In genomic region chr22:43667658-43668057, GRCh38 we compare ENCODE assay signal across 21 cellular contexts.
DNase-seq lines count a peak whose midpoint lies in the region; ATAC-seq and TF ChIP-seq lines count a peak whose summit lies in the region.
"Had no signal": no experiment of that assay in that cellular context is flagged by ENCODE, and none has a peak within 500 bp of the region (broad histone marks: within the 10 kb centered on the region; RNA-seq: fewer than 3 reads in every experiment).

No MANE protein-coding gene starts in this region.

- DNase-seq in middle frontal gyrus (ENCODE audit: extremely low spot score, low spot score) (peak; percentile 20), occipital lobe (lab: John Stamatoyannopoulos, UW) (peak; percentile 7)
- DNase-seq in activated effector memory CD4-positive, alpha-beta T cell treated with Interleukin-2 at 50 U/mL for 16 hours: no peak
- DNase-seq in naive thymus-derived CD8-positive, alpha-beta T cell: no peak
- DNase-seq: 8988T; ACHN; CD4-positive, CD25-positive, alpha-beta regulatory T cell; CD8-positive, alpha-beta T cell; DMS 273 treated with DMSO at 0.1 percent for 48 hours; DMS79; EL; GDM1; H7; HCEC 1CT had no signal

- H3K27ac ChIP-seq in OCI-LY3 (ENCODE audit: low read length): no peak overlapping the region
- H3K27ac ChIP-seq: A549, BLaER1, C4-2B had no signal

- no peak overlapping the region for H2AFZ ChIP-seq in OCI-LY3 (ENCODE audit: low read depth, low read length)

- peak overlapping the region; percentile 11; the same call in 1 of the 2 replicates for H3K4me2 ChIP-seq in OCI-LY3 (ENCODE audit: low read length)
- H3K4me2 ChIP-seq: A549, BLaER1 had no signal

- H3K27me3 Mint-ChIP-seq in naive thymus-derived CD8-positive, alpha-beta T cell: peaks cover 2 to 8% (median 4%) of the 10 kb centered on the region in 5 donors

- H4K20me1 ChIP-seq in OCI-LY3 (ENCODE audit: insufficient read depth, low read length): no peaks in the 10 kb centered on the region
- H4K20me1 ChIP-seq: BLaER1 had no signal

- POLR2A ChIA-PET in naive thymus-derived CD8-positive, alpha-beta T cell (lab: Charles Lee): no interaction called here

- no peaks in the 10 kb centered on the region for H3K79me2 ChIP-seq in OCI-LY3 (ENCODE audit: low read length)

- H3K27ac Mint-ChIP-seq in naive thymus-derived CD8-positive, alpha-beta T cell: no peak overlapping the region
- H3K27ac Mint-ChIP-seq: B cell; CD4-positive, CD25-positive, alpha-beta regulatory T cell; CD8-positive, alpha-beta T cell had no signal

- H3K4me3 Mint-ChIP-seq in naive thymus-derived CD8-positive, alpha-beta T cell: no peak overlapping the region
- H3K4me3 Mint-ChIP-seq: B cell; CD4-positive, CD25-positive, alpha-beta regulatory T cell; CD8-positive, alpha-beta T cell had no signal

- H3K9me3 ChIP-seq in OCI-LY3 (ENCODE audit: insufficient read depth, low read length): peaks cover 5% of the 10 kb centered on the region; the same call in 1 of the 2 replicates
- H3K9me3 ChIP-seq: A549, BLaER1 had no signal

- H3K4me1 ChIP-seq in OCI-LY3 (ENCODE audit: low read length): peaks cover 14% of the 10 kb centered on the region; the same call in 1 of the 2 replicates
- H3K4me1 ChIP-seq: A549 had no signal

- TF ChIP-seq CTCF in OCI-LY3 (IDR thresholded peaks at IDR 0.05; ENCODE audit: low read depth, low read length): no peak

- H3K27me3 ChIP-seq in OCI-LY3 (ENCODE audit: low read depth, low read length): peaks cover 31% of the 10 kb centered on the region
- H3K27me3 ChIP-seq: BLaER1 had no signal

- H3K9me3 Mint-ChIP-seq in naive thymus-derived CD8-positive, alpha-beta T cell: peaks cover 0 to 3% (median 0%) of the 10 kb centered on the region in 9 donors

- no peak overlapping the region for H3K9ac ChIP-seq in OCI-LY3 (ENCODE audit: low read length)
- H3K9ac ChIP-seq: BLaER1 had no signal

- ATAC-seq in GM21390 (IDR thresholded peaks at IDR 0.05; ENCODE audit: unreplicated experiment): no peak
- ATAC-seq in naive thymus-derived CD8-positive, alpha-beta T cell: no peak
- ATAC-seq: A549; CD8-positive, alpha-beta T cell; GM12878 had no signal

- H3K36me3 Mint-ChIP-seq in naive thymus-derived CD8-positive, alpha-beta T cell: peaks cover 0 to 5% (median 4%) of the 10 kb centered on the region in 3 donors
- H3K36me3 Mint-ChIP-seq: CD4-positive, CD25-positive, alpha-beta regulatory T cell; CD8-positive, alpha-beta T cell had no signal

- H3K4me1 Mint-ChIP-seq in naive thymus-derived CD8-positive, alpha-beta T cell: peaks cover 0 to 2% (median 0%) of the 10 kb centered on the region in 4 donors
- H3K4me1 Mint-ChIP-seq: B cell; CD4-positive, CD25-positive, alpha-beta regulatory T cell had no signal

- no peak overlapping the region for H3K4me3 ChIP-seq in OCI-LY3 (ENCODE audit: low read length)
- H3K4me3 ChIP-seq: A549, BLaER1, GM12878 had no signal

- no peaks in the 10 kb centered on the region for H3K36me3 ChIP-seq in OCI-LY3 (replicated peaks; ENCODE audit: low read depth, low read length)
- H3K36me3 ChIP-seq: BLaER1 had no signal

Comparison
In these comparisons a context has a peak if more than half of its experiments do, and no peak if none do; other contexts are left out.
1. DNase-seq: peak in middle frontal gyrus (single experiment) and occipital lobe (single experiment); none in activated effector memory CD4-positive, alpha-beta T cell treated with Interleukin-2 at 50 U/mL for 16 hours (single experiment) and naive thymus-derived CD8-positive, alpha-beta T cell (0 of 10).